Comparison of ENCODE assay signal across 12 cellular contexts in genomic region chr6:158408552-158409130, GRCh38.
DNase-seq lines count a peak whose midpoint lies in the region; ATAC-seq and TF ChIP-seq lines count a peak whose summit lies in the region.
"Had no signal": no experiment of that assay in that cellular context is flagged by ENCODE, and none has a peak within 500 bp of the region (broad histone marks: within the 10 kb centered on the region; RNA-seq: fewer than 3 reads in every experiment).

No MANE protein-coding gene starts in this region.

- DNase-seq in KBM-7 (peak; percentile 9), left lung (peak in 1 of 2 donors; percentile 41), substantia nigra (lab: John Stamatoyannopoulos, UW) (peak in 39 of 49 donors; percentile 1 to 73 (median 50)), mucosa of gallbladder (ENCODE audit: low spot score) (no peak), NCI-H345 (lab: John Stamatoyannopoulos, UW) (no peak), AML-193 (lab: John Stamatoyannopoulos, UW) (no peak), NCI-H2029 treated with DMSO at 0.1 percent for 48 hours (lab: John Stamatoyannopoulos, UW) (no peak)
- DNase-seq: activated CD4-positive, CD25-positive, alpha-beta regulatory T cell; left colon; NCI-H774 had no signal

- ATAC-seq in left lung, result peak; percentile 57
- ATAC-seq: left colon had no signal

- intact Hi-C loops in left lung (cut with DNase I), result no loop called here

- H3K9me3 ChIP-seq in left lung, result no peaks in the 10 kb centered on the region
- H3K9me3 ChIP-seq: ascending aorta had no signal

- no peaks in the 10 kb centered on the region for H3K27me3 ChIP-seq in left lung
- H3K27me3 ChIP-seq: ascending aorta had no signal

- no peak for TF ChIP-seq CTCF in left lung (IDR thresholded peaks at IDR 0.05)

- in situ Hi-C loops in KBM-7 (cut with MboI; ENCODE audit: low pct_unique_long_range_greater_than_20kb, low sequenced_read_pairs), result no loop called here

- no peak overlapping the region for H3K4me3 ChIP-seq in left lung
- H3K4me3 ChIP-seq: ascending aorta had no signal

- H3K27ac ChIP-seq in cingulate gyrus (ENCODE audit: low read depth, low read length) (peak overlapping the region; percentile 83), left lung (peak overlapping the region in 1 of 2 donors; percentile 33), substantia nigra (ENCODE audit: low read depth, low read length, poor library complexity, severe bottlenecking) (peak overlapping the region; percentile 70)

- H3K36me3 ChIP-seq in left lung, result no peaks in the 10 kb centered on the region

- peaks cover 8 to 11% of the 10 kb centered on the region in 2 donors for H3K4me1 ChIP-seq in left lung

Comparison
In these comparisons a context has a peak if more than half of its experiments do, and no peak if none do; other contexts are left out.
1. DNase-seq: peak in KBM-7 (single experiment) and substantia nigra (39 of 49); none in mucosa of gallbladder (single experiment), NCI-H345 (single experiment), AML-193 (0 of 2) and NCI-H2029 treated with DMSO at 0.1 percent for 48 hours (single experiment).